Comparison of ENCODE assay signal across 20 cellular contexts in genomic region chr1:12708956-12709555, GRCh38. TPM values are rescaled to one million over a fixed set of nuclear protein-coding genes. Genes with fewer than 3 reads are reported as not detected.
A peak's percentile ranks its signal among the peaks of the same experiment; 100 is the strongest.
DNase-seq lines count a peak whose midpoint lies in the region; ATAC-seq and TF ChIP-seq lines count a peak whose summit lies in the region.
"Had no signal": no experiment of that assay in that cellular context is flagged by ENCODE, and none has a peak within 500 bp of the region (broad histone marks: within the 10 kb centered on the region; RNA-seq: fewer than 3 reads in every experiment).

No MANE protein-coding gene starts in this region.

- H4K20me1 ChIP-seq in hepatocyte (ENCODE audit: insufficient read depth, poor library complexity, severe bottlenecking): no peaks in the 10 kb centered on the region

- H3K27ac ChIP-seq in breast epithelium (peak overlapping the region in 1 of 2 donors; percentile 1), hepatocyte (peak overlapping the region; percentile 89), brain microvascular endothelial cell (no peak overlapping the region)
- H3K27ac ChIP-seq: Peyer's patch had no signal

- intact Hi-C loops in MCF 10A (cut with micrococcal nuclease) (no loop called here), breast epithelium (cut with DNase I; ENCODE audit: low total_unique reads) (no loop called here)

- ATAC-seq in HG03442 (IDR thresholded peaks at IDR 0.05; ENCODE audit: unreplicated experiment): no peak

- H3K4me3 ChIP-seq in breast epithelium: no peak overlapping the region
- H3K4me3 ChIP-seq in adipocyte (ENCODE audit: low read length): peak overlapping the region; percentile 32
- no peak overlapping the region for H3K4me3 ChIP-seq in hepatocyte
- no peak overlapping the region for H3K4me3 ChIP-seq in brain microvascular endothelial cell (ENCODE audit: low read depth, low read length)
- H3K4me3 ChIP-seq: Peyer's patch had no signal

- H3K79me2 ChIP-seq in hepatocyte: no peaks in the 10 kb centered on the region

- H3K27ac Mint-ChIP-seq in MCF 10A (ENCODE audit: low read depth, unreplicated experiment): no peak overlapping the region
- peak overlapping the region; percentile 29 for H3K27ac Mint-ChIP-seq in type B pancreatic cell
- H3K27ac Mint-ChIP-seq: CD4-positive, CD25-positive, alpha-beta regulatory T cell; HFFc6 had no signal

- POLR2A ChIA-PET in MCF 10A (lab: Yijun Ruan, JAX): no interaction called here

- peaks cover 3 to 4% of the 10 kb centered on the region in 2 donors for H3K9me3 ChIP-seq in breast epithelium
- H3K9me3 ChIP-seq in adipocyte (ENCODE audit: control insufficient read depth, low read length): peaks cover 11% of the 10 kb centered on the region
- H3K9me3 ChIP-seq in hepatocyte (ENCODE audit: low read depth): no peaks in the 10 kb centered on the region
- H3K9me3 ChIP-seq: Peyer's patch had no signal

- H3K36me3 Mint-ChIP-seq in MCF 10A (ENCODE audit: insufficient read depth, unreplicated experiment) (peaks cover 6% of the 10 kb centered on the region), type B pancreatic cell (no peaks in the 10 kb centered on the region)
- H3K36me3 Mint-ChIP-seq: CD4-positive, CD25-positive, alpha-beta regulatory T cell had no signal

- H3K27me3 ChIP-seq in breast epithelium: no peaks in the 10 kb centered on the region
- H3K27me3 ChIP-seq in adipocyte (replicated peaks; ENCODE audit: control insufficient read depth, insufficient read depth, low read length): no peaks in the 10 kb centered on the region
- H3K27me3 ChIP-seq in hepatocyte: no peaks in the 10 kb centered on the region
- no peaks in the 10 kb centered on the region for H3K27me3 ChIP-seq in brain microvascular endothelial cell (replicated peaks)
- H3K27me3 ChIP-seq: Peyer's patch had no signal

- H3K4me1 ChIP-seq in breast epithelium (no peaks in the 10 kb centered on the region), adipocyte (ENCODE audit: control insufficient read depth, insufficient read depth, low read length) (peaks cover 44% of the 10 kb centered on the region), hepatocyte (ENCODE audit: insufficient read depth) (peaks cover 14% of the 10 kb centered on the region)
- H3K4me1 ChIP-seq: Peyer's patch had no signal

- peak; percentile 50 for DNase-seq in MCF 10A (ENCODE audit: unreplicated experiment)
- DNase-seq in breast epithelium (ENCODE audit: low spot score in 2 of 2): no peak
- no peak for DNase-seq in adipocyte (ENCODE audit: low read depth)
- peak; percentile 18 for DNase-seq in hepatocyte (ENCODE audit: low spot score)
- DNase-seq in type B pancreatic cell (ENCODE audit: extremely low spot score, unreplicated experiment): no peak
- no peak for DNase-seq in DMS79 treated with DMSO at 0.1 percent for 48 hours (lab: John Stamatoyannopoulos, UW)
- no peak for DNase-seq in brain microvascular endothelial cell
- DNase-seq: Calu3; CD4-positive, CD25-positive, alpha-beta regulatory T cell; GDM1; HFFc6; IMR-90; Kasumi-1; NCI-H1436 treated with DMSO at 0.1 percent for 48 hours; NCI-H446 treated with DMSO at 0.1 percent for 48 hours; NCI-H748 treated with DMSO at 0.1 percent for 48 hours; Peyer's patch; SHP77 treated with DMSO at 0.1 percent for 48 hours had no signal

- H3K9me3 Mint-ChIP-seq in MCF 10A (ENCODE audit: unreplicated experiment) (peaks cover 4% of the 10 kb centered on the region), type B pancreatic cell (no peaks in the 10 kb centered on the region)

- in situ Hi-C loops in brain microvascular endothelial cell (cut with HindIII; ENCODE audit: low pct_ligation_motif_present, low sequenced_read_pairs): no loop called here

- no TSS peak for BruUV-seq in MCF 10A (replicated peaks; lab: Mats Ljungman, UMichigan)

- H3K36me3 ChIP-seq in breast epithelium (no peaks in the 10 kb centered on the region), adipocyte (ENCODE audit: control insufficient read depth, insufficient read depth, low read length, severe bottlenecking) (no peaks in the 10 kb centered on the region), hepatocyte (replicated peaks; ENCODE audit: insufficient read depth, low read depth) (no peaks in the 10 kb centered on the region), brain microvascular endothelial cell (replicated peaks) (no peaks in the 10 kb centered on the region)
- H3K36me3 ChIP-seq: Peyer's patch had no signal

- H3K4me3 Mint-ChIP-seq in MCF 10A (ENCODE audit: unreplicated experiment) (no peak overlapping the region), type B pancreatic cell (no peak overlapping the region)
- H3K4me3 Mint-ChIP-seq: CD4-positive, CD25-positive, alpha-beta regulatory T cell; HFFc6 had no signal

- TF ChIP-seq POLR2A in breast epithelium (IDR thresholded peaks at IDR 0.05): no peak

- no peak overlapping the region for H2AFZ ChIP-seq in hepatocyte

- no peaks in the 10 kb centered on the region for H3K9me2 ChIP-seq in hepatocyte (replicated peaks; ENCODE audit: insufficient read depth)

- TF ChIP-seq CTCF in MCF 10A (IDR thresholded peaks at IDR 0.05; ENCODE audit: unreplicated experiment): no peak
- no peak for TF ChIP-seq CTCF in breast epithelium (IDR thresholded peaks at IDR 0.05)
- no peak for TF ChIP-seq CTCF in hepatocyte (IDR thresholded peaks at IDR 0.05; ENCODE audit: poor library complexity)
- no peak for TF ChIP-seq CTCF in type B pancreatic cell (conservative IDR thresholded peaks at IDR 0.05)
- TF ChIP-seq CTCF in brain microvascular endothelial cell (IDR thresholded peaks at IDR 0.05; ENCODE audit: low read depth, low read length, missing control alignments): no peak

- H3K4me1 Mint-ChIP-seq in MCF 10A (ENCODE audit: insufficient read depth, unreplicated experiment): no peaks in the 10 kb centered on the region
- H3K4me1 Mint-ChIP-seq in type B pancreatic cell (ENCODE audit: unreplicated experiment): no peaks in the 10 kb centered on the region
- H3K4me1 Mint-ChIP-seq: CD4-positive, CD25-positive, alpha-beta regulatory T cell had no signal

- CTCF ChIA-PET in MCF 10A (lab: Yijun Ruan, JAX): no interaction called here

- WGBS in hepatocyte (ENCODE audit: low lambda C conversion rate, missing lambda C conversion rate): 22% methylated on average over 1 of the region's 1 CpG

- H3K9ac ChIP-seq in adipocyte (ENCODE audit: low read length): peak overlapping the region; percentile 65

- H3K4me2 ChIP-seq in hepatocyte: peak overlapping the region; percentile 31

- H3K27me3 Mint-ChIP-seq in MCF 10A (ENCODE audit: insufficient read depth, unreplicated experiment): no peaks in the 10 kb centered on the region
- peaks cover 5% of the 10 kb centered on the region for H3K27me3 Mint-ChIP-seq in type B pancreatic cell

RNA-seq across cellular contexts. Expression of gene AADACL3, which starts 6.9 kb away (rescaled TPM):
- total RNA-seq in MCF 10A (2022) (not detected in 2 replicates), breast epithelium (under 1 TPM in 1 of 3 donors, not detected in 2; under 0.01 TPM), hepatocyte (0.10 TPM in 1 of 2 replicates, not detected in the other), type B pancreatic cell (ENCODE audit: low replicate concordance) (not detected in 2 replicates)
- polyA plus RNA-seq in hepatocyte: not detected in 2 replicates
- total RNA-seq: Calu3; CD4-positive, CD25-positive, alpha-beta regulatory T cell; HFFc6; IMR-90; Peyer's patch had no signal
- polyA plus RNA-seq: CD4-positive, CD25-positive, alpha-beta regulatory T cell; IMR-90 had no signal

RNA-seq across cellular contexts. Expression of gene CFAP107, which starts 36.9 kb away (rescaled TPM):
- total RNA-seq in MCF 10A (2022) (not detected in 2 replicates), breast epithelium (not detected), hepatocyte (not detected in 2 replicates), type B pancreatic cell (ENCODE audit: low replicate concordance) (1.4 and 2.7 TPM in 2 replicates)
- polyA plus RNA-seq in hepatocyte: not detected in 2 replicates
- total RNA-seq: Calu3; CD4-positive, CD25-positive, alpha-beta regulatory T cell; H1; HFFc6; IMR-90; Peyer's patch had no signal
- polyA plus RNA-seq: CD4-positive, CD25-positive, alpha-beta regulatory T cell; IMR-90 had no signal

Comparison
In these comparisons a context has a peak if more than half of its experiments do, and no peak if none do; other contexts are left out.
1. DNase-seq: peak in MCF 10A (single experiment) and hepatocyte (single experiment); none in breast epithelium (0 of 2), adipocyte (single experiment), type B pancreatic cell (single experiment), DMS79 treated with DMSO at 0.1 percent for 48 hours (single experiment) and brain microvascular endothelial cell (single experiment).